In the genomic region with DNA sequence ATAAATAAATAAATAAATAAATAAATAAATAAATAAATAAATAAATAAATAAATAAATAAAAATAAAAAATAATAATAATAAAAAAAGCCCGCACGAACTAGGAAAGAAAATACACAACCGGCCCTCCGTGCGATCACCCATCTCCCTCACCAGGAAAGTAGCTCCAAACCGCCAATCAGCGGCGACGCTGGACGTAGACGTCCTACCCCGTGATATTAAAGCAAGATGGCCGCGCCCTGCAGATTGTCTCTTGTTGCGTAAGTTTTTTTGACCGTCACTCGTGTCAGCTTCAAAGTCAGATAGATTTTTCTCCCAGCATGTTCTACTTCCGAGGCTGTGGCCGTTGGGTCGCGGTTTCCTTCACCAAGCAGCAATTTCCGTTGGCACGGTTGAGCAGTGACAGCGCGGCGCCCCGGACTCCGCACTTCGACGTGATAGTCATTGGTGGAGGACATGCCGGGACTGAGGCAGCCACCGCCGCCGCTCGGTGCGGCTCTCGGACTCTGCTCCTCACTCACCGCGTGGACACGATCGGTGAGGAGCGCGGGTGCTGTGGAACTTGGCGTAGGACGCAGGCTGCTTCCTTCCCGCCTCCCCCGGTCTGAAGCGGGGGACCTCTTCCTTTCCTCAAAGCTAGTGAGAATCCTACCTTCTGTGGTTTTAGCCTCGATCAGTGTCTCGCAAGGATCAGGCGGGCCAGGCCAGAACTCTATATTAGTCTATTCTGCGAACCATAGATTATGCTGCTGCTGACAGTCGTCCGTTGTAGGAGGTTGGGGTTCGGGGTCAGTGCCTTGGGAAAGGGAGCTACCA, we compare ENCODE assay signal across 8 cellular contexts. TPM values are rescaled to one million over a fixed set of nuclear protein-coding genes. Genes with fewer than 3 reads are reported as not detected.
DNase-seq lines count a peak whose midpoint lies in the region; ATAC-seq and TF ChIP-seq lines count a peak whose summit lies in the region.

TSS of gene MTO1 (plus strand) at position 201 of the 814 bp plus-strand sequence. CDS start at position 319, 118 bp downstream.

- TF ChIP-seq CTCF in GM06990 (IDR thresholded peaks at IDR 0.05; ENCODE audit: insufficient read depth, low read length, poor library complexity, severe bottlenecking) (no peak), osteoblast (IDR thresholded peaks at IDR 0.05; ENCODE audit: extremely low read depth, low read depth, low read length) (no peak), thoracic aorta (IDR thresholded peaks at IDR 0.05) (no peak)

- H3K27ac ChIP-seq in osteoblast (ENCODE audit: low read depth, low read length) (peak within 1 kb of the TSS; percentile 84), thoracic aorta (peak within 1 kb of the TSS; percentile 85 to 86)

- peaks cover 40% of the 10 kb centered on the region for H3K79me2 ChIP-seq in osteoblast (ENCODE audit: insufficient read depth, low read length)

- peak within 1 kb of the TSS; percentile 99 for H3K4me2 ChIP-seq in osteoblast (ENCODE audit: insufficient read depth, low read length)

- H3K4me1 ChIP-seq in osteoblast (ENCODE audit: insufficient read depth, low read length) (peaks cover 3% of the 10 kb centered on the region), thoracic aorta (ENCODE audit: control insufficient read depth in 1 of 2, low read depth in 2 of 2) (peaks cover 12 to 13% of the 10 kb centered on the region in 2 donors)

- H3K9me3 Mint-ChIP-seq in activated naive CD4-positive, alpha-beta T cell treated with anti-CD3 and anti-CD28 coated beads, Interleukin-2, amount 50 U/mL, for 72 hours: no peaks in the 10 kb centered on the region

- DNase-seq in GM06990 (ENCODE audit: extremely low read depth, insufficient read length) (peak; percentile 85), NCI-H1048 (lab: John Stamatoyannopoulos, UW) (peak; percentile 51), SKM-1 (lab: John Stamatoyannopoulos, UW; ENCODE audit: unreplicated experiment) (peak; percentile 95), glomerular endothelial cell (ENCODE audit: extremely low read depth, low read depth, low spot score) (peak; percentile 61), osteoblast (ENCODE audit: insufficient read length, low spot score, missing footprints) (peak; percentile 96), thoracic aorta (ENCODE audit: low spot score) (peak; percentile 66)
- peak; percentile 74 to 85 for DNase-seq in activated naive CD4-positive, alpha-beta T cell treated with anti-CD3 and anti-CD28 coated beads, Interleukin-2, amount 50 U/mL, for 72 hours (ENCODE audit: low spot score in 2 of 2)

- no peaks in the 10 kb centered on the region for H3K27me3 ChIP-seq in GM06990 (replicated peaks; ENCODE audit: control insufficient read depth, insufficient read depth, low read length)
- no peaks in the 10 kb centered on the region for H3K27me3 ChIP-seq in osteoblast (ENCODE audit: insufficient read depth, low read length)
- no peaks in the 10 kb centered on the region for H3K27me3 ChIP-seq in thoracic aorta (replicated peaks; ENCODE audit: insufficient read depth)

- no peaks in the 10 kb centered on the region for H3K9me3 ChIP-seq in osteoblast (ENCODE audit: low read depth, low read length)
- no peaks in the 10 kb centered on the region for H3K9me3 ChIP-seq in thoracic aorta

- peak within 1 kb of the TSS; percentile 93 to 99 for H3K27ac Mint-ChIP-seq in activated naive CD4-positive, alpha-beta T cell treated with anti-CD3 and anti-CD28 coated beads, Interleukin-2, amount 50 U/mL, for 72 hours

- H4K20me1 ChIP-seq in osteoblast (ENCODE audit: insufficient read depth, low read length): no peaks in the 10 kb centered on the region

- peak within 1 kb of the TSS; percentile 96 for H2AFZ ChIP-seq in osteoblast (ENCODE audit: low read length)

- H3K4me3 ChIP-seq in GM06990 (replicated peaks; ENCODE audit: low read depth, low read length) (peak within 1 kb of the TSS; percentile 72), osteoblast (ENCODE audit: insufficient read depth, low read length) (peak within 1 kb of the TSS; percentile 81), thoracic aorta (peak within 1 kb of the TSS; percentile 92)

- ATAC-seq in HG02571 (IDR thresholded peaks at IDR 0.05; ENCODE audit: unreplicated experiment) (peak; percentile 97), thoracic aorta (ENCODE audit: insufficient number of reproducible peaks, low FRiP score, low read depth) (peak; percentile 93)
- peak; percentile 91 to 93 for ATAC-seq in activated naive CD4-positive, alpha-beta T cell treated with anti-CD3 and anti-CD28 coated beads, Interleukin-2, amount 50 U/mL, for 72 hours

- H3K36me3 ChIP-seq in GM06990 (ENCODE audit: control insufficient read depth, insufficient read depth, low read length) (peaks cover 1% of the 10 kb centered on the region; the same call in 1 of the 2 replicates), osteoblast (ENCODE audit: insufficient read depth, low read length) (peaks cover 9% of the 10 kb centered on the region), thoracic aorta (no peaks in the 10 kb centered on the region)

- peaks cover 9 to 15% of the 10 kb centered on the region in 2 donors for H3K36me3 Mint-ChIP-seq in activated naive CD4-positive, alpha-beta T cell treated with anti-CD3 and anti-CD28 coated beads, Interleukin-2, amount 50 U/mL, for 72 hours

RNA-seq across cellular contexts. Expression of gene MTO1, which starts in this region (rescaled TPM):
- 10 to 100 TPM; 40.9 to 66.3 TPM for total RNA-seq in activated naive CD4-positive, alpha-beta T cell treated with anti-CD3 and anti-CD28 coated beads, Interleukin-2, amount 50 U/mL, for 72 hours
- total RNA-seq in glomerular endothelial cell (17.7 and 18.3 TPM in 2 replicates), osteoblast (30.9 and 40.9 TPM in 2 replicates), thoracic aorta (10 to 100 TPM; 14.2 to 25.3 TPM)

Comparison
In these comparisons a context has a peak if more than half of its experiments do, and no peak if none do; other contexts are left out.
1. Peak in every context shown above with its lines: DNase-seq, ATAC-seq, H3K4me3 ChIP-seq and H3K27ac ChIP-seq.